10 cellular contexts compared by ENCODE assay signal in the genomic region with DNA sequence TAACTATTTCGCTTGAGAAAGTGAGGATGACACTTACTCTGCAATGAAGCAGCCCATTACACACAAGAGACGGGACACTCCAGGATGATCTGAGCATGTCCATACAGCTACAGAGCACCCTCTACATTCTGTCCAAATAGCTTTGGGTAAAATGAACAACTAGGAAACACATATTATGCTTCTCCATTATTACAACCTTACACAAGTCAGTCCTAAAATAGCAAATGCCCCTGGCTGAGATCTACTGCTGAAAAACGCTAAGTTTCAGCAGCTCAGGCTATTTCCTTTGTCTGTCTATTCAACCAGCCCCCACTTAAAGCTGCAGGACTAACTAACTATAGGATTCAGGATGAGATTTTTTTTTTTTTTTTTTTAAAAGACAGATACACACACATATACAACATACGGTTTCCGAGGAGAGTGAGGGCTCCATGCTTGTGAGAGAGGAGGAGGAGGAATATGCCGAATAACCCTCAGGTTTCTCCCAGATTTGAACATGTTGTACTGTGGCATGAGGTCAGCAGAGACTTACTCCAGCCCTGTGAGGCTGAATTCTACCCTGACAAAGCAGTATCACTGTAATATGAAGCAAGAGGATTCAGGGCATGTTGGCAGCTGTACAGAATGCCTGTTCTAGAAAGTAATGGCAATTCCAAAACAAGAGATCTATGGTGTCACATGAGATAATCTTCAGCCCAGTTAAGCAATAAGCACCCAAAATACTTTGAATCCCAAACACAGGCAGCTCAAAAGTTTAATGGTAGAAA.
A peak's percentile ranks its signal among the peaks of the same experiment; 100 is the strongest.
DNase-seq lines count a peak whose midpoint lies in the region; ATAC-seq and TF ChIP-seq lines count a peak whose summit lies in the region.
"Had no signal": no experiment of that assay in that cellular context is flagged by ENCODE, and none has a peak within 500 bp of the region (broad histone marks: within the 10 kb centered on the region; RNA-seq: fewer than 3 reads in every experiment).

No MANE protein-coding gene starts in this region.

- intact Hi-C loops in ovary (cut with DNase I), result no loop called here

- 43 to 51% (median 46%) methylated on average over 6 of the region's 6 CpGs for WGBS in ovary, 3 donors

- H3K4me3 ChIP-seq in AG09309 (ENCODE audit: control insufficient read depth, low read depth, low read length) (no peak overlapping the region), ovary (no peak overlapping the region)

- H3K4me3 Mint-ChIP-seq in activated naive CD4-positive, alpha-beta T cell treated with anti-CD3 and anti-CD28 coated beads, Interleukin-2, amount 10 ng/mL, durations not matched to agents 7 days and 5 days, result no peak overlapping the region
- H3K4me3 Mint-ChIP-seq: CD8-positive, alpha-beta memory T cell had no signal

- H3K9me3 Mint-ChIP-seq in activated naive CD4-positive, alpha-beta T cell treated with anti-CD3 and anti-CD28 coated beads, Interleukin-2, amount 10 ng/mL, durations not matched to agents 7 days and 5 days, result no peaks in the 10 kb centered on the region
- H3K9me3 Mint-ChIP-seq: CD8-positive, alpha-beta memory T cell had no signal

- no peak for TF ChIP-seq POLR2A in ovary (IDR thresholded peaks at IDR 0.05)

- TF ChIP-seq CTCF in AG09309 (IDR thresholded peaks at IDR 0.05; ENCODE audit: control insufficient read depth, insufficient read depth, low read depth, low read length, missing control alignments), result no peak
- no peak for TF ChIP-seq CTCF in ovary (IDR thresholded peaks at IDR 0.05)

- no peaks in the 10 kb centered on the region for H3K36me3 ChIP-seq in ovary

- no peaks in the 10 kb centered on the region for H3K9me3 ChIP-seq in ovary

- H3K4me1 Mint-ChIP-seq in activated naive CD4-positive, alpha-beta T cell treated with anti-CD3 and anti-CD28 coated beads, Interleukin-2, amount 10 ng/mL, durations not matched to agents 7 days and 5 days, result no peaks in the 10 kb centered on the region

- CTCF ChIA-PET in activated naive CD4-positive, alpha-beta T cell treated with anti-CD3 and anti-CD28 coated beads, Interleukin-2, amount 10 ng/mL, durations not matched to agents 7 days and 5 days (lab: Charles Lee), result no interaction called here

- peaks cover 6% of the 10 kb centered on the region for H3K4me1 ChIP-seq in ovary (ENCODE audit: insufficient read depth)

- H3K27me3 Mint-ChIP-seq in activated naive CD4-positive, alpha-beta T cell treated with anti-CD3 and anti-CD28 coated beads, Interleukin-2, amount 10 ng/mL, durations not matched to agents 7 days and 5 days, result no peaks in the 10 kb centered on the region
- H3K27me3 Mint-ChIP-seq: CD8-positive, alpha-beta memory T cell had no signal

- no peaks in the 10 kb centered on the region for H3K27me3 ChIP-seq in ovary

- no peak for TF ChIP-seq EP300 in ovary (IDR thresholded peaks at IDR 0.05)

- DNase-seq in AG09309 (ENCODE audit: low read depth) (peak; percentile 83), globus pallidus (ENCODE audit: low spot score) (peak; percentile 50), ovary (peak in 3 of 5 donors; percentile 68 to 77 (median 75)), HuH-7.5 (ENCODE audit: low spot score) (no peak)
- DNase-seq in activated naive CD4-positive, alpha-beta T cell treated with anti-CD3 and anti-CD28 coated beads, Interleukin-2, amount 50 U/mL, for 16 hours, result no peak
- no peak for DNase-seq in activated naive CD4-positive, alpha-beta T cell treated with anti-CD3 and anti-CD28 coated beads, Interleukin-2, amount 10 ng/mL, durations not matched to agents 7 days and 5 days
- DNase-seq: CD8-positive, alpha-beta memory T cell; NCI-H1105 treated with DMSO at 0.1 percent for 48 hours had no signal

- no peaks in the 10 kb centered on the region for H3K36me3 Mint-ChIP-seq in activated naive CD4-positive, alpha-beta T cell treated with anti-CD3 and anti-CD28 coated beads, Interleukin-2, amount 10 ng/mL, durations not matched to agents 7 days and 5 days

- ATAC-seq in SK-N-SH treated with all-trans-retinoic acid at 6 μM for 48 hours (peak; percentile 98), GM18517 (IDR thresholded peaks at IDR 0.05; ENCODE audit: unreplicated experiment) (no peak)

- H3K27ac ChIP-seq in ovary, result peak overlapping the region; percentile 8 to 9

- no peak overlapping the region for H3K27ac Mint-ChIP-seq in activated naive CD4-positive, alpha-beta T cell treated with anti-CD3 and anti-CD28 coated beads, Interleukin-2, amount 10 ng/mL, durations not matched to agents 7 days and 5 days

TF ChIP-seq in SK-N-SH treated with all-trans-retinoic acid at 6 μM for 48 hours, 23 proteins besides CTCF, POLR2A, EP300 and RAD21:
- no peak for TF ChIP-seq BACH2 (CRISPR knock-in tag; IDR thresholded peaks at IDR 0.05; ENCODE audit: borderline replicate concordance)
- TF ChIP-seq ISL1 (CRISPR knock-in tag; IDR thresholded peaks at IDR 0.05), result peak; percentile 26; the same call in 1 of the 2 replicates
- no peak for TF ChIP-seq TOX (CRISPR knock-in tag; IDR thresholded peaks at IDR 0.05; ENCODE audit: borderline replicate concordance)
- no peak for TF ChIP-seq ZNF565 (CRISPR knock-in tag; conservative IDR thresholded peaks at IDR 0.05; ENCODE audit: low read depth)
- TF ChIP-seq, protein P1, sequence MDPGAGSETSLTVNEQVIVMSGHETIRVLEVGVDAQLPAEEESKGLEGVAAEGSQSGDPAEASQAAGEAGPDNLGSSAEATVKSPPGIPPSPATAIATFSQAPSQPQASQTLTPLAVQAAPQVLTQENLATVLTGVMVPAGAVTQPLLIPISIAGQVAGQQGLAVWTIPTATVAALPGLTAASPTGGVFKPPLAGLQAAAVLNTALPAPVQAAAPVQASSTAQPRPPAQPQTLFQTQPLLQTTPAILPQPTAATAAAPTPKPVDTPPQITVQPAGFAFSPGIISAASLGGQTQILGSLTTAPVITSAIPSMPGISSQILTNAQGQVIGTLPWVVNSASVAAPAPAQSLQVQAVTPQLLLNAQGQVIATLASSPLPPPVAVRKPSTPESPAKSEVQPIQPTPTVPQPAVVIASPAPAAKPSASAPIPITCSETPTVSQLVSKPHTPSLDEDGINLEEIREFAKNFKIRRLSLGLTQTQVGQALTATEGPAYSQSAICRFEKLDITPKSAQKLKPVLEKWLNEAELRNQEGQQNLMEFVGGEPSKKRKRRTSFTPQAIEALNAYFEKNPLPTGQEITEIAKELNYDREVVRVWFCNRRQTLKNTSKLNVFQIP (CRISPR knock-in tag; IDR thresholded peaks at IDR 0.05; ENCODE audit: borderline replicate concordance, low read depth), result no peak

Comparison
In these comparisons a context has a peak if more than half of its experiments do, and no peak if none do; other contexts are left out.
1. DNase-seq: peak in AG09309 (single experiment), globus pallidus (single experiment) and ovary (3 of 5); none in activated naive CD4-positive, alpha-beta T cell treated with anti-CD3 and anti-CD28 coated beads, Interleukin-2, amount 50 U/mL, for 16 hours (single experiment), HuH-7.5 (single experiment) and activated naive CD4-positive, alpha-beta T cell treated with anti-CD3 and anti-CD28 coated beads, Interleukin-2, amount 10 ng/mL, durations not matched to agents 7 days and 5 days (single experiment).